ENCODE assay signal across 1 cellular context in the genomic region with DNA sequence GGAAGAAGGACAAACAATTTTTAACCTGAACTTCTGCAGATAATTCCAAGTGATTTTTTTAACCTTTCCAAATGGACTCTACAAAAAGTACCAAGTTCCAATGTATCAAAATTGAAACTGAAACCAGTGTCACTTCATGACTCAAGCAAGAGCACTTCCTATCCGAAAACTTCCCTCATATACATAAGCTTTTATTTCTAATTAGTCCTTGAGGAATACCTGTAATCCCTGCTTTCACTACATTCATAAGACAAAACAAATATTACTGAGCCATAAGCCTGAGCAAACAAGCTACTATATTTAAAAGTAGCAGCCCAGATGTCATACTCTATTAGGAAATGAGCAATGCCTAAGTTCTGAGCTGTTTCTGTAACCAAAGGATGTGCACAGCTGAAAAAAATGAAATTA.
TF ChIP-seq lines count a peak whose summit lies in the region.

No MANE protein-coding gene starts in this region.

TF ChIP-seq in WTC11, 78 proteins besides CTCF, POLR2A, EP300 and RAD21 (continued from another document):
- TF ChIP-seq, protein P1, sequence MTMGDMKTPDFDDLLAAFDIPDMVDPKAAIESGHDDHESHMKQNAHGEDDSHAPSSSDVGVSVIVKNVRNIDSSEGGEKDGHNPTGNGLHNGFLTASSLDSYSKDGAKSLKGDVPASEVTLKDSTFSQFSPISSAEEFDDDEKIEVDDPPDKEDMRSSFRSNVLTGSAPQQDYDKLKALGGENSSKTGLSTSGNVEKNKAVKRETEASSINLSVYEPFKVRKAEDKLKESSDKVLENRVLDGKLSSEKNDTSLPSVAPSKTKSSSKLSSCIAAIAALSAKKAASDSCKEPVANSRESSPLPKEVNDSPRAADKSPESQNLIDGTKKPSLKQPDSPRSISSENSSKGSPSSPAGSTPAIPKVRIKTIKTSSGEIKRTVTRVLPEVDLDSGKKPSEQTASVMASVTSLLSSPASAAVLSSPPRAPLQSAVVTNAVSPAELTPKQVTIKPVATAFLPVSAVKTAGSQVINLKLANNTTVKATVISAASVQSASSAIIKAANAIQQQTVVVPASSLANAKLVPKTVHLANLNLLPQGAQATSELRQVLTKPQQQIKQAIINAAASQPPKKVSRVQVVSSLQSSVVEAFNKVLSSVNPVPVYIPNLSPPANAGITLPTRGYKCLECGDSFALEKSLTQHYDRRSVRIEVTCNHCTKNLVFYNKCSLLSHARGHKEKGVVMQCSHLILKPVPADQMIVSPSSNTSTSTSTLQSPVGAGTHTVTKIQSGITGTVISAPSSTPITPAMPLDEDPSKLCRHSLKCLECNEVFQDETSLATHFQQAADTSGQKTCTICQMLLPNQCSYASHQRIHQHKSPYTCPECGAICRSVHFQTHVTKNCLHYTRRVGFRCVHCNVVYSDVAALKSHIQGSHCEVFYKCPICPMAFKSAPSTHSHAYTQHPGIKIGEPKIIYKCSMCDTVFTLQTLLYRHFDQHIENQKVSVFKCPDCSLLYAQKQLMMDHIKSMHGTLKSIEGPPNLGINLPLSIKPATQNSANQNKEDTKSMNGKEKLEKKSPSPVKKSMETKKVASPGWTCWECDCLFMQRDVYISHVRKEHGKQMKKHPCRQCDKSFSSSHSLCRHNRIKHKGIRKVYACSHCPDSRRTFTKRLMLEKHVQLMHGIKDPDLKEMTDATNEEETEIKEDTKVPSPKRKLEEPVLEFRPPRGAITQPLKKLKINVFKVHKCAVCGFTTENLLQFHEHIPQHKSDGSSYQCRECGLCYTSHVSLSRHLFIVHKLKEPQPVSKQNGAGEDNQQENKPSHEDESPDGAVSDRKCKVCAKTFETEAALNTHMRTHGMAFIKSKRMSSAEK (CRISPR knock-in tag; IDR thresholded peaks at IDR 0.05; ENCODE audit: borderline replicate concordance): no peak
- no peak for TF ChIP-seq NFE2L1 (CRISPR knock-in tag; IDR thresholded peaks at IDR 0.05)
- TF ChIP-seq, protein P2, sequence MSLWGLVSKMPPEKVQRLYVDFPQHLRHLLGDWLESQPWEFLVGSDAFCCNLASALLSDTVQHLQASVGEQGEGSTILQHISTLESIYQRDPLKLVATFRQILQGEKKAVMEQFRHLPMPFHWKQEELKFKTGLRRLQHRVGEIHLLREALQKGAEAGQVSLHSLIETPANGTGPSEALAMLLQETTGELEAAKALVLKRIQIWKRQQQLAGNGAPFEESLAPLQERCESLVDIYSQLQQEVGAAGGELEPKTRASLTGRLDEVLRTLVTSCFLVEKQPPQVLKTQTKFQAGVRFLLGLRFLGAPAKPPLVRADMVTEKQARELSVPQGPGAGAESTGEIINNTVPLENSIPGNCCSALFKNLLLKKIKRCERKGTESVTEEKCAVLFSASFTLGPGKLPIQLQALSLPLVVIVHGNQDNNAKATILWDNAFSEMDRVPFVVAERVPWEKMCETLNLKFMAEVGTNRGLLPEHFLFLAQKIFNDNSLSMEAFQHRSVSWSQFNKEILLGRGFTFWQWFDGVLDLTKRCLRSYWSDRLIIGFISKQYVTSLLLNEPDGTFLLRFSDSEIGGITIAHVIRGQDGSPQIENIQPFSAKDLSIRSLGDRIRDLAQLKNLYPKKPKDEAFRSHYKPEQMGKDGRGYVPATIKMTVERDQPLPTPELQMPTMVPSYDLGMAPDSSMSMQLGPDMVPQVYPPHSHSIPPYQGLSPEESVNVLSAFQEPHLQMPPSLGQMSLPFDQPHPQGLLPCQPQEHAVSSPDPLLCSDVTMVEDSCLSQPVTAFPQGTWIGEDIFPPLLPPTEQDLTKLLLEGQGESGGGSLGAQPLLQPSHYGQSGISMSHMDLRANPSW (CRISPR knock-in tag; conservative IDR thresholded peaks at IDR 0.05; ENCODE audit: low read depth): no peak
- TF ChIP-seq, protein P3, sequence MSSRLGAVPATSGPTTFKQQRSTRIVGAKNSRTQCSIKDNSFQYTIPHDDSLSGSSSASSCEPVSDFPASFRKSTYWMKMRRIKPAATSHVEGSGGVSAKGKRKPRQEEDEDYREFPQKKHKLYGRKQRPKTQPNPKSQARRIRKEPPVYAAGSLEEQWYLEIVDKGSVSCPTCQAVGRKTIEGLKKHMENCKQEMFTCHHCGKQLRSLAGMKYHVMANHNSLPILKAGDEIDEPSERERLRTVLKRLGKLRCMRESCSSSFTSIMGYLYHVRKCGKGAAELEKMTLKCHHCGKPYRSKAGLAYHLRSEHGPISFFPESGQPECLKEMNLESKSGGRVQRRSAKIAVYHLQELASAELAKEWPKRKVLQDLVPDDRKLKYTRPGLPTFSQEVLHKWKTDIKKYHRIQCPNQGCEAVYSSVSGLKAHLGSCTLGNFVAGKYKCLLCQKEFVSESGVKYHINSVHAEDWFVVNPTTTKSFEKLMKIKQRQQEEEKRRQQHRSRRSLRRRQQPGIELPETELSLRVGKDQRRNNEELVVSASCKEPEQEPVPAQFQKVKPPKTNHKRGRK (CRISPR knock-in tag; IDR thresholded peaks at IDR 0.05; ENCODE audit: borderline replicate concordance): no peak
- no peak for TF ChIP-seq NFATC4 (CRISPR knock-in tag; IDR thresholded peaks at IDR 0.05)
- no peak for TF ChIP-seq IRF2 (CRISPR knock-in tag; IDR thresholded peaks at IDR 0.05; ENCODE audit: borderline replicate concordance, low read depth)
- no peak for TF ChIP-seq CREM (CRISPR knock-in tag; IDR thresholded peaks at IDR 0.05)
- no peak for TF ChIP-seq MYBL2 (CRISPR knock-in tag; IDR thresholded peaks at IDR 0.05)
- no peak for TF ChIP-seq ZNF232 (CRISPR knock-in tag; IDR thresholded peaks at IDR 0.05)
- TF ChIP-seq, protein P4, sequence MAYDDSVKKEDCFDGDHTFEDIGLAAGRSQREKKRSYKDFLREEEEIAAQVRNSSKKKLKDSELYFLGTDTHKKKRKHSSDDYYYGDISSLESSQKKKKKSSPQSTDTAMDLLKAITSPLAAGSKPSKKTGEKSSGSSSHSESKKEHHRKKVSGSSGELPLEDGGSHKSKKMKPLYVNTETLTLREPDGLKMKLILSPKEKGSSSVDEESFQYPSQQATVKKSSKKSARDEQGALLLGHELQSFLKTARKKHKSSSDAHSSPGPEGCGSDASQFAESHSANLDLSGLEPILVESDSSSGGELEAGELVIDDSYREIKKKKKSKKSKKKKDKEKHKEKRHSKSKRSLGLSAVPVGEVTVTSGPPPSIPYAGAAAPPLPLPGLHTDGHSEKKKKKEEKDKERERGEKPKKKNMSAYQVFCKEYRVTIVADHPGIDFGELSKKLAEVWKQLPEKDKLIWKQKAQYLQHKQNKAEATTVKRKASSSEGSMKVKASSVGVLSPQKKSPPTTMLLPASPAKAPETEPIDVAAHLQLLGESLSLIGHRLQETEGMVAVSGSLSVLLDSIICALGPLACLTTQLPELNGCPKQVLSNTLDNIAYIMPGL (CRISPR knock-in tag; IDR thresholded peaks at IDR 0.05): no peak
- no peak for TF ChIP-seq ZNF219 (CRISPR knock-in tag; IDR thresholded peaks at IDR 0.05; ENCODE audit: borderline replicate concordance)
- no peak for TF ChIP-seq CREB1 (CRISPR knock-in tag; IDR thresholded peaks at IDR 0.05)
